In the genomic region with DNA sequence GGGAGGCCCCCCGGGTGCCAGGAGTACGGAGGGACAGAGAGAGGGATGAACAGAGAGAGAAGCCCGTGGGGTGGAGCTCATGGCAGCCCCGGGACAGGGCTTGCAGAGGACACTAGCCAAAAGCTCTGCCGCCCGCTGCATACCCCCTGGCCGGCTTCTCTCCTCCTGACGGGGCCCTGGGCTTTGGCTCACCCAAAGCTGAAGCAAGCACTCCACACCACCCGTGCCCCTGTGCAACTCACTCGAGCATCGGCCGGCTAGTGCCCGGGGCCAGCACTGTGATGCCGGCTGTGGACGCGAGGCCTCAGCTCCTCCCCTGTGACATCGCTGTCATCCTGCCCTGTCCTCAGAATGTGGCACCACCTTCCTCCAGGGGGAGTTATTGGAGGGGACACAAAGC, we compare ENCODE assay signal across 24 cellular contexts.
DNase-seq lines count a peak whose midpoint lies in the region; ATAC-seq and TF ChIP-seq lines count a peak whose summit lies in the region.
"Had no signal": no experiment of that assay in that cellular context is flagged by ENCODE, and none has a peak within 500 bp of the region (broad histone marks: within the 10 kb centered on the region; RNA-seq: fewer than 3 reads in every experiment).

No MANE protein-coding gene starts in this region.

- no peak overlapping the region for H4K5ac ChIP-seq in H9 (ENCODE audit: insufficient read length, low read depth, low read length)

- H2AFZ ChIP-seq in H9 (ENCODE audit: low read length) = no peak overlapping the region
- H2AFZ ChIP-seq: GM23338 had no signal

- peak overlapping the region in 1 of 3 experiments; percentile 74; a peak in 1 of 7 replicates for H3K27ac Mint-ChIP-seq in H9
- no peak overlapping the region for H3K27ac Mint-ChIP-seq in endodermal cell
- H3K27ac Mint-ChIP-seq: CD4-positive, alpha-beta T cell; GM23338; IgD-negative memory B cell had no signal

- no peak overlapping the region for H4K8ac ChIP-seq in H9 (replicated peaks; ENCODE audit: insufficient read length, low read depth, low read length)

- H3K4ac ChIP-seq in H9 (ENCODE audit: low read depth, low read length) = no peak overlapping the region

- intact Hi-C loops in spleen (cut with DNase I; ENCODE audit: low total_unique reads) = no loop called here

- H4K20me1 ChIP-seq in H9 (ENCODE audit: control insufficient read depth, insufficient read depth, insufficient read length) = no peaks in the 10 kb centered on the region
- H4K20me1 ChIP-seq: BLaER1 treated with 17β-estradiol and CSF1 and Interleukin-3, amounts not matched to agents 10 nM and 100 nM had no signal

- no peak overlapping the region for H3K14ac ChIP-seq in H9 (ENCODE audit: insufficient read depth, low read length)

- DNase-seq in H9 (peak; percentile 28), endodermal cell (peak; percentile 41), mesenteric fat pad (ENCODE audit: low spot score) (peak; percentile 77), spleen (peak; percentile 67), NCI-H2081 treated with DMSO at 0.1 percent for 48 hours (lab: John Stamatoyannopoulos, UW) (no peak), SKM-1 (lab: John Stamatoyannopoulos, UW; ENCODE audit: unreplicated experiment) (no peak)
- DNase-seq: AML-193; CD4-positive, alpha-beta T cell; COR-L47; DMS53; HCEC 1CT; MM.1S; NCI-H2029; NCI-H2227 treated with DMSO at 0.1 percent for 48 hours; NCI-H69; SHP77 treated with DMSO at 0.1 percent for 48 hours had no signal

- H3K36me3 ChIP-seq in endodermal cell (ENCODE audit: control insufficient read depth, insufficient read depth, low read length) = no peaks in the 10 kb centered on the region
- no peaks in the 10 kb centered on the region for H3K36me3 ChIP-seq in spleen
- H3K36me3 ChIP-seq: BLaER1 treated with 17β-estradiol and CSF1 and Interleukin-3, amounts not matched to agents 10 nM and 100 nM had no signal

- ATAC-seq in GM19467 (IDR thresholded peaks at IDR 0.05; ENCODE audit: unreplicated experiment) = no peak
- ATAC-seq: A549, GM23338 had no signal

- H3K27me3 ChIP-seq in H9 (ENCODE audit: insufficient read depth, low read length) = no peaks in the 10 kb centered on the region
- no peaks in the 10 kb centered on the region for H3K27me3 ChIP-seq in endodermal cell (ENCODE audit: control insufficient read depth, insufficient read depth, low read length, poor library complexity, severe bottlenecking)
- peaks cover 0 to 37% (median 0%) of the 10 kb centered on the region in 7 donors for H3K27me3 ChIP-seq in spleen (replicated peaks in 1 of 7)
- H3K27me3 ChIP-seq: BLaER1 treated with 17β-estradiol and CSF1 and Interleukin-3, amounts not matched to agents 10 nM and 100 nM had no signal

- H3K4me1 Mint-ChIP-seq in H9 (peaks cover 0 to 4% of the 10 kb centered on the region in 2 experiments; a peak in 2 of 4 replicates), endodermal cell (no peaks in the 10 kb centered on the region)
- H3K4me1 Mint-ChIP-seq: IgD-negative memory B cell had no signal

- H3K23ac ChIP-seq in H9 (ENCODE audit: insufficient read length, low read depth, low read length) = no peak overlapping the region

- H4K91ac ChIP-seq in H9 (ENCODE audit: insufficient read length, low read depth, low read length) = no peak overlapping the region

- H3K4me3 Mint-ChIP-seq in H9 = no peak overlapping the region
- no peak overlapping the region for H3K4me3 Mint-ChIP-seq in endodermal cell
- H3K4me3 Mint-ChIP-seq: CD4-positive, alpha-beta T cell; GM23338; IgD-negative memory B cell had no signal

- H3K27ac ChIP-seq in H9 (ENCODE audit: insufficient read length, low read depth, low read length) (no peak overlapping the region), endodermal cell (ENCODE audit: low read depth, low read length) (no peak overlapping the region), spleen (no peak overlapping the region)
- H3K27ac ChIP-seq: A549; BLaER1 treated with 17β-estradiol and CSF1 and Interleukin-3, amounts not matched to agents 10 nM and 100 nM; HL-60; KMS-11; RWPE1 had no signal

- H3K9ac ChIP-seq in H9 (ENCODE audit: extremely low read depth, insufficient read length, low read length) (no peak overlapping the region), endodermal cell (ENCODE audit: extremely low read depth, low read length, poor library complexity, severe bottlenecking) (no peak overlapping the region)
- H3K9ac ChIP-seq: BLaER1 treated with 17β-estradiol and CSF1 and Interleukin-3, amounts not matched to agents 10 nM and 100 nM; KMS-11 had no signal

- no peak for TF ChIP-seq POLR2A in spleen (IDR thresholded peaks at IDR 0.05)

- no peak overlapping the region for H3K18ac ChIP-seq in H9 (ENCODE audit: insufficient read length, low read depth, low read length)

- H3K4me3 ChIP-seq in endodermal cell (ENCODE audit: low read length) (no peak overlapping the region), spleen (no peak overlapping the region)
- H3K4me3 ChIP-seq: A549; BLaER1 treated with 17β-estradiol and CSF1 and Interleukin-3, amounts not matched to agents 10 nM and 100 nM; GM23338 had no signal

- no peak overlapping the region for H2BK5ac ChIP-seq in H9 (ENCODE audit: insufficient read length, low read length)

- no peak overlapping the region for H2BK15ac ChIP-seq in H9 (ENCODE audit: low read depth, low read length)

- H3K9me3 ChIP-seq in H9 (ENCODE audit: control insufficient read depth, low read depth, low read length) (no peaks in the 10 kb centered on the region), endodermal cell (ENCODE audit: control insufficient read depth, low read length) (no peaks in the 10 kb centered on the region), spleen (peaks cover 0 to 18% (median 10%) of the 10 kb centered on the region in 8 donors)
- H3K9me3 ChIP-seq: A549 had no signal

- no peaks in the 10 kb centered on the region for H3K79me2 ChIP-seq in H9 (ENCODE audit: insufficient read depth, low read length)

- no peak overlapping the region for H3K4me2 ChIP-seq in H9 (ENCODE audit: insufficient read depth, insufficient read length, low read length)
- H3K4me2 ChIP-seq: A549; BLaER1 treated with 17β-estradiol and CSF1 and Interleukin-3, amounts not matched to agents 10 nM and 100 nM; GM23338; KMS-11 had no signal

- no peak overlapping the region for H3K56ac ChIP-seq in H9 (ENCODE audit: insufficient read length, low read depth, low read length)

- no peak overlapping the region for H2BK120ac ChIP-seq in H9 (ENCODE audit: low read depth, low read length, poor library complexity, severe bottlenecking)

- no peak overlapping the region for H2BK20ac ChIP-seq in H9 (ENCODE audit: low read depth, low read length, poor library complexity, severe bottlenecking)

- TF ChIP-seq CTCF in H9 (conservative IDR thresholded peaks at IDR 0.05) = no peak
- peak; percentile 13 for TF ChIP-seq CTCF in endodermal cell (conservative IDR thresholded peaks at IDR 0.05)
- no peak for TF ChIP-seq CTCF in spleen (IDR thresholded peaks at IDR 0.05 in 8 of 11, conservative IDR thresholded peaks at IDR 0.05 in 3 of 11)

- H3K9me3 Mint-ChIP-seq in H9 (peaks cover 3 to 9% of the 10 kb centered on the region in 2 experiments; a peak in 4 of 5 replicates), endodermal cell (peaks cover 2% of the 10 kb centered on the region)

- H3K4me1 ChIP-seq in H9 (ENCODE audit: insufficient read depth, low read length) (no peaks in the 10 kb centered on the region), endodermal cell (ENCODE audit: control insufficient read depth, insufficient read depth, low read length) (no peaks in the 10 kb centered on the region), spleen (no peaks in the 10 kb centered on the region)
- H3K4me1 ChIP-seq: A549 had no signal

- no peaks in the 10 kb centered on the region for H3K79me1 ChIP-seq in H9 (ENCODE audit: insufficient read depth, low read depth, low read length, poor library complexity, severe bottlenecking)

- H2AK5ac ChIP-seq in H9 (ENCODE audit: insufficient read length, low read length) = no peak overlapping the region

- no peak overlapping the region for H2BK12ac ChIP-seq in H9 (ENCODE audit: insufficient read length, low read depth, low read length)

- H3K36me3 Mint-ChIP-seq in H9 (ENCODE audit: insufficient read depth in 1 of 3, low read depth in 3 of 3) (peaks cover 0 to 11% (median 0%) of the 10 kb centered on the region in 3 experiments; a peak in 4 of 7 replicates), endodermal cell (ENCODE audit: low read depth) (no peaks in the 10 kb centered on the region)
- H3K36me3 Mint-ChIP-seq: IgD-negative memory B cell had no signal

- no peaks in the 10 kb centered on the region for H3K23me2 ChIP-seq in H9 (ENCODE audit: insufficient read length, low read depth, low read length, poor library complexity, severe bottlenecking)

- whole genome bisulfite sequencing in H9 (ENCODE audit: extremely low coverage, insufficient read length, low lambda C conversion rate) = no CpG with 5 or more reads among the region's 17 CpGs
- 90 to 94% methylated on average over 9 to 17 of the region's 17 CpGs for WGBS in endodermal cell (ENCODE audit: insufficient coverage in 1 of 2, insufficient read length in 1 of 2), 2 experiments
- WGBS in spleen, 5 donors = 81 to 89% (median 85%) methylated on average over 7 to 17 of the region's 17 CpGs

- H3T11ph ChIP-seq in H9 (ENCODE audit: low read length) = no peak overlapping the region

- peaks cover 5% of the 10 kb centered on the region for H3K27me3 Mint-ChIP-seq in H9 (ENCODE audit: low read depth)
- H3K27me3 Mint-ChIP-seq in endodermal cell (ENCODE audit: insufficient read depth) = no peaks in the 10 kb centered on the region
- H3K27me3 Mint-ChIP-seq: IgD-negative memory B cell had no signal

Comparison
In these comparisons a context has a peak if more than half of its experiments do, and no peak if none do; other contexts are left out.
1. DNase-seq: peak in H9 (single experiment), endodermal cell (single experiment), mesenteric fat pad (single experiment) and spleen (single experiment); none in NCI-H2081 treated with DMSO at 0.1 percent for 48 hours (single experiment) and SKM-1 (single experiment).